1 cellular context compared by ENCODE assay signal in genomic region chr20:3889489-3890409, GRCh38.
A peak's percentile ranks its signal among the peaks of the same experiment; 100 is the strongest.
TF ChIP-seq lines count a peak whose summit lies in the region.

No MANE protein-coding gene starts in this region.

TF ChIP-seq in K562, 482 proteins besides CTCF, POLR2A, EP300 and RAD21 (continued from another document and continues in another):
- TF ChIP-seq SNIP1 (IDR thresholded peaks at IDR 0.05; ENCODE audit: low read depth) (no peak), ZNF583 (CRISPR knock-in tag; IDR thresholded peaks at IDR 0.05) (no peak), FOSL1 (tag; conservative IDR thresholded peaks at IDR 0.05) (no peak), ZBTB9 (CRISPR knock-in tag; IDR thresholded peaks at IDR 0.05) (peak; percentile 47; the same call in 1 of the 2 replicates), RBM17 (IDR thresholded peaks at IDR 0.05; ENCODE audit: borderline replicate concordance, low read depth, low read length) (no peak), MAFG (tag; conservative IDR thresholded peaks at IDR 0.05) (no peak), ARID4B (CRISPR knock-in tag; IDR thresholded peaks at IDR 0.05) (peak; percentile 5; the same call in 1 of the 2 replicates), ZNF3 (CRISPR knock-in tag; IDR thresholded peaks at IDR 0.05) (no peak), MYC (IDR thresholded peaks at IDR 0.05; ENCODE audit: low read depth, low read length) (no peak), MYC (CRISPR knock-in tag; IDR thresholded peaks at IDR 0.05; ENCODE audit: borderline replicate concordance, low read depth) (no peak), MAX (CRISPR knock-in tag; IDR thresholded peaks at IDR 0.05) (0 out of 2 replicates have a peak, but pooled peaks have one; percentile 7), PHB (CRISPR knock-in tag; IDR thresholded peaks at IDR 0.05) (no peak), THRA (IDR thresholded peaks at IDR 0.05) (no peak), NRF1 (conservative IDR thresholded peaks at IDR 0.05 in 1 of 2, IDR thresholded peaks at IDR 0.05 in 1 of 2) (0 out of 4 replicates have a peak, but pooled peaks of 1 of the 2 experiments have one; percentile 0), RHOXF2B (CRISPR knock-in tag; conservative IDR thresholded peaks at IDR 0.05) (no peak), SMARCE1 (IDR thresholded peaks at IDR 0.05) (no peak), ARNT (IDR thresholded peaks at IDR 0.05) (no peak), FOXK2 (conservative IDR thresholded peaks at IDR 0.05 in 1 of 2, IDR thresholded peaks at IDR 0.05 in 1 of 2; ENCODE audit: low read depth in 2 of 2) (no peak), RBFOX2 (IDR thresholded peaks at IDR 0.05; ENCODE audit: low read depth, low read length) (peak; percentile 48), SNRNP70 (optimal IDR thresholded peaks at IDR 0.05; ENCODE audit: low read depth, low read length) (no peak), ZBED1 (IDR thresholded peaks at IDR 0.05) (no peak), SOX6 (IDR thresholded peaks at IDR 0.05) (no peak), ZNF780A (CRISPR knock-in tag; IDR thresholded peaks at IDR 0.05) (no peak), IFI16 (CRISPR knock-in tag; IDR thresholded peaks at IDR 0.05) (no peak), ATF4 (CRISPR knock-in tag; IDR thresholded peaks at IDR 0.05) (no peak), ZFP1 (CRISPR knock-in tag; IDR thresholded peaks at IDR 0.05) (no peak), SIN3B (IDR thresholded peaks at IDR 0.05; ENCODE audit: low read depth) (peak; percentile 68; the same call in 1 of the 2 replicates), SUPT5H (IDR thresholded peaks at IDR 0.05) (no peak), SMARCC2 (IDR thresholded peaks at IDR 0.05; ENCODE audit: low read depth) (no peak), FOS (IDR thresholded peaks at IDR 0.05; ENCODE audit: extremely low read depth, insufficient read length) (no peak), SRSF9 (IDR thresholded peaks at IDR 0.05; ENCODE audit: borderline replicate concordance, low read depth, low read length) (no peak), SETDB1 (IDR thresholded peaks at IDR 0.05; ENCODE audit: low read length) (no peak), ERF (CRISPR knock-in tag; IDR thresholded peaks at IDR 0.05) (no peak), ZNF57 (CRISPR knock-in tag; IDR thresholded peaks at IDR 0.05) (no peak), TCF15 (CRISPR knock-in tag; IDR thresholded peaks at IDR 0.05) (no peak), ZNF766 (CRISPR knock-in tag; conservative IDR thresholded peaks at IDR 0.05) (no peak), NCOR1 (IDR thresholded peaks at IDR 0.05) (no peak), SMARCA5 (IDR thresholded peaks at IDR 0.05) (no peak)
- TF ChIP-seq, protein P1, sequence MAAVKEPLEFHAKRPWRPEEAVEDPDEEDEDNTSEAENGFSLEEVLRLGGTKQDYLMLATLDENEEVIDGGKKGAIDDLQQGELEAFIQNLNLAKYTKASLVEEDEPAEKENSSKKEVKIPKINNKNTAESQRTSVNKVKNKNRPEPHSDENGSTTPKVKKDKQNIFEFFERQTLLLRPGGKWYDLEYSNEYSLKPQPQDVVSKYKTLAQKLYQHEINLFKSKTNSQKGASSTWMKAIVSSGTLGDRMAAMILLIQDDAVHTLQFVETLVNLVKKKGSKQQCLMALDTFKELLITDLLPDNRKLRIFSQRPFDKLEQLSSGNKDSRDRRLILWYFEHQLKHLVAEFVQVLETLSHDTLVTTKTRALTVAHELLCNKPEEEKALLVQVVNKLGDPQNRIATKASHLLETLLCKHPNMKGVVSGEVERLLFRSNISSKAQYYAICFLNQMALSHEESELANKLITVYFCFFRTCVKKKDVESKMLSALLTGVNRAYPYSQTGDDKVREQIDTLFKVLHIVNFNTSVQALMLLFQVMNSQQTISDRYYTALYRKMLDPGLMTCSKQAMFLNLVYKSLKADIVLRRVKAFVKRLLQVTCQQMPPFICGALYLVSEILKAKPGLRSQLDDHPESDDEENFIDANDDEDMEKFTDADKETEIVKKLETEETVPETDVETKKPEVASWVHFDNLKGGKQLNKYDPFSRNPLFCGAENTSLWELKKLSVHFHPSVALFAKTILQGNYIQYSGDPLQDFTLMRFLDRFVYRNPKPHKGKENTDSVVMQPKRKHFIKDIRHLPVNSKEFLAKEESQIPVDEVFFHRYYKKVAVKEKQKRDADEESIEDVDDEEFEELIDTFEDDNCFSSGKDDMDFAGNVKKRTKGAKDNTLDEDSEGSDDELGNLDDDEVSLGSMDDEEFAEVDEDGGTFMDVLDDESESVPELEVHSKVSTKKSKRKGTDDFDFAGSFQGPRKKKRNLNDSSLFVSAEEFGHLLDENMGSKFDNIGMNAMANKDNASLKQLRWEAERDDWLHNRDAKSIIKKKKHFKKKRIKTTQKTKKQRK (IDR thresholded peaks at IDR 0.05; ENCODE audit: borderline replicate concordance, low read depth, low read length): no peak
- TF ChIP-seq, protein P2, sequence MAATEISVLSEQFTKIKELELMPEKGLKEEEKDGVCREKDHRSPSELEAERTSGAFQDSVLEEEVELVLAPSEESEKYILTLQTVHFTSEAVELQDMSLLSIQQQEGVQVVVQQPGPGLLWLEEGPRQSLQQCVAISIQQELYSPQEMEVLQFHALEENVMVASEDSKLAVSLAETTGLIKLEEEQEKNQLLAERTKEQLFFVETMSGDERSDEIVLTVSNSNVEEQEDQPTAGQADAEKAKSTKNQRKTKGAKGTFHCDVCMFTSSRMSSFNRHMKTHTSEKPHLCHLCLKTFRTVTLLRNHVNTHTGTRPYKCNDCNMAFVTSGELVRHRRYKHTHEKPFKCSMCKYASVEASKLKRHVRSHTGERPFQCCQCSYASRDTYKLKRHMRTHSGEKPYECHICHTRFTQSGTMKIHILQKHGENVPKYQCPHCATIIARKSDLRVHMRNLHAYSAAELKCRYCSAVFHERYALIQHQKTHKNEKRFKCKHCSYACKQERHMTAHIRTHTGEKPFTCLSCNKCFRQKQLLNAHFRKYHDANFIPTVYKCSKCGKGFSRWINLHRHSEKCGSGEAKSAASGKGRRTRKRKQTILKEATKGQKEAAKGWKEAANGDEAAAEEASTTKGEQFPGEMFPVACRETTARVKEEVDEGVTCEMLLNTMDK (IDR thresholded peaks at IDR 0.05; ENCODE audit: borderline replicate concordance, insufficient read depth, low read depth, low read length, poor library complexity, severe bottlenecking): no peak
- TF ChIP-seq, protein P3, sequence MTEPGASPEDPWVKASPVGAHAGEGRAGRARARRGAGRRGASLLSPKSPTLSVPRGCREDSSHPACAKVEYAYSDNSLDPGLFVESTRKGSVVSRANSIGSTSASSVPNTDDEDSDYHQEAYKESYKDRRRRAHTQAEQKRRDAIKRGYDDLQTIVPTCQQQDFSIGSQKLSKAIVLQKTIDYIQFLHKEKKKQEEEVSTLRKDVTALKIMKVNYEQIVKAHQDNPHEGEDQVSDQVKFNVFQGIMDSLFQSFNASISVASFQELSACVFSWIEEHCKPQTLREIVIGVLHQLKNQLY (CRISPR knock-in tag; conservative IDR thresholded peaks at IDR 0.05): no peak
- TF ChIP-seq, protein P4, sequence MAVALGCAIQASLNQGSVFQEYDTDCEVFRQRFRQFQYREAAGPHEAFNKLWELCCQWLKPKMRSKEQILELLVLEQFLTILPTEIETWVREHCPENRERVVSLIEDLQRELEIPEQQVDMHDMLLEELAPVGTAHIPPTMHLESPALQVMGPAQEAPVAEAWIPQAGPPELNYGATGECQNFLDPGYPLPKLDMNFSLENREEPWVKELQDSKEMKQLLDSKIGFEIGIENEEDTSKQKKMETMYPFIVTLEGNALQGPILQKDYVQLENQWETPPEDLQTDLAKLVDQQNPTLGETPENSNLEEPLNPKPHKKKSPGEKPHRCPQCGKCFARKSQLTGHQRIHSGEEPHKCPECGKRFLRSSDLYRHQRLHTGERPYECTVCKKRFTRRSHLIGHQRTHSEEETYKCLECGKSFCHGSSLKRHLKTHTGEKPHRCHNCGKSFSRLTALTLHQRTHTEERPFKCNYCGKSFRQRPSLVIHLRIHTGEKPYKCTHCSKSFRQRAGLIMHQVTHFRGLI (CRISPR knock-in tag; IDR thresholded peaks at IDR 0.05): no peak
